ENCODE assay signal across 30 cellular contexts in the genomic region with DNA sequence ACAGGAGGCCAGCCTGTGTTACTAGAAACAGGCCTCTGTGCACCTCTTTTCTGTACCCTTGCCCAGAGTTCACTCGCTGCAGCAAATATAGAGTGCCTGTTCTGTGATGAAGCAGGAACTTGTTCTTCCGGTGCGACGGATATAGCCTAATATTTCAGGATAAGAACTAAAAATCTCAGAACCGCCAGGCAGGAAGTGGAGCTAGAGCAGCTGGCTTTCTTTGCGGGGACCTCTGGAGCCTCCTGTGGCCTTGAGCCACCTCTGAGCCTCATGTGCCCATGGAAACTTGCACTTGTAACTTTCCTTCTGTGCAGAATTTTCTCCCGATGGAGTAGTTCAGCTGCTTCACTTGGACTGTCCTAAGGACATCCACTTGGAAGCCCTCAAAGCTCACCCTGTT. TPM values are rescaled to one million over a fixed set of nuclear protein-coding genes. Genes with fewer than 3 reads are reported as not detected.
DNase-seq lines count a peak whose midpoint lies in the region; ATAC-seq, FAIRE-seq and TF ChIP-seq lines count a peak whose summit lies in the region.
"Had no signal": no experiment of that assay in that cellular context is flagged by ENCODE, and none has a peak within 500 bp of the region (broad histone marks: within the 10 kb centered on the region; RNA-seq: fewer than 3 reads in every experiment).

No MANE protein-coding gene starts in this region.

- POLR2A ChIA-PET in HepG2 (lab: Yijun Ruan, JAX), result interaction anchor here (0.7 kb wide), 1 partner anchor 36 kb away, joined by 5 read pairs; no protein-coding TSS in a partner anchor

- no peaks in the 10 kb centered on the region for H3K4me1 Mint-ChIP-seq in immature natural killer cell

- H3K27me3 ChIP-seq in liver (ENCODE audit: control insufficient read depth in 4 of 4, insufficient read depth in 4 of 4, low read length in 3 of 4), result no peaks in the 10 kb centered on the region
- H3K27me3 ChIP-seq in HepG2 (ENCODE audit: control insufficient read depth in 1 of 2, insufficient read depth in 2 of 2, low read length in 2 of 2), result no peaks in the 10 kb centered on the region
- H3K27me3 ChIP-seq: adrenal gland, BE2C, tibial nerve had no signal

- no peak for ATAC-seq in HepG2
- peak; percentile 52 for ATAC-seq in left lobe of liver
- ATAC-seq in GM21367 (IDR thresholded peaks at IDR 0.05; ENCODE audit: unreplicated experiment), result no peak
- ATAC-seq: SK-N-SH treated with all-trans-retinoic acid at 6 μM for 48 hours; stimulated activated naive CD8-positive, alpha-beta T cell treated with anti-CD3 and anti-CD28 coated beads, Interleukin-15, amount 100 ng/mL, for 72 hours; WTC11 had no signal

- peak in 1 of 2 donors; percentile 3 for TF ChIP-seq RAD21 in liver (IDR thresholded peaks at IDR 0.05)
- TF ChIP-seq RAD21 in HepG2 (CRISPR knock-in tag; IDR thresholded peaks at IDR 0.05), result no peak

- no peak for TF ChIP-seq CTCF in liver (IDR thresholded peaks at IDR 0.05; ENCODE audit: low read depth, low read length, missing input control)
- TF ChIP-seq CTCF in HepG2 (CRISPR knock-in tag; IDR thresholded peaks at IDR 0.05), result no peak

- no peak for TF ChIP-seq POLR2A in HepG2 (IDR thresholded peaks at IDR 0.05; ENCODE audit: insufficient read depth in 1 of 2, low read depth in 2 of 2, low read length in 2 of 2)

- no peak overlapping the region for H3K4me2 ChIP-seq in HepG2 (ENCODE audit: low read depth, low read length)

- no peak for TF ChIP-seq EP300 in HepG2 (IDR thresholded peaks at IDR 0.05; ENCODE audit: low read depth in 2 of 2, low read length in 2 of 2)
- TF ChIP-seq EP300 in HepG2 (CRISPR knock-in tag; IDR thresholded peaks at IDR 0.05; ENCODE audit: borderline replicate concordance), result no peak

- no peaks in the 10 kb centered on the region for H3K9me3 Mint-ChIP-seq in immature natural killer cell
- H3K9me3 Mint-ChIP-seq: activated CD4-positive, alpha-beta T cell treated with anti-CD3 and anti-CD28 coated beads, Interleukin-2, amount 10 ng/mL, durations not matched to agents 7 days and 5 days; activated naive CD4-positive, alpha-beta T cell treated with anti-CD3 and anti-CD28 coated beads for 36 hours; H9; naive B cell; stimulated activated naive CD8-positive, alpha-beta T cell treated with anti-CD3 and anti-CD28 coated beads, Interleukin-15, amount 100 ng/mL, for 72 hours; T-helper 2 cell treated with Interferon-gamma antibody and Interleukin-4, amounts not matched to agents 5 μg/mL and 100 μg/mL, for 36 hours; WTC11 had no signal

- no peaks in the 10 kb centered on the region for H3K9me3 ChIP-seq in liver (ENCODE audit: control insufficient read depth in 4 of 4, low read length in 3 of 4)
- H3K9me3 ChIP-seq in HepG2 (ENCODE audit: low read length), result no peaks in the 10 kb centered on the region
- H3K9me3 ChIP-seq: adrenal gland, BE2C, prostate gland, tibial nerve had no signal

- DNase-seq in HepG2 (ENCODE audit: low spot score), result no peak
- peak; percentile 51 for DNase-seq in dermis blood vessel endothelial cell
- DNase-seq in left lobe of liver (ENCODE audit: low spot score), result no peak
- no peak for DNase-seq in stimulated activated CD4-positive, alpha-beta T cell treated with anti-CD3 and anti-CD28 coated beads, Interleukin-2, amount 100 ng/mL, for 48 hours
- DNase-seq in SW 1271 (lab: John Stamatoyannopoulos, UW), result no peak
- DNase-seq in immature natural killer cell, result no peak
- DNase-seq: activated CD4-positive, alpha-beta T cell treated with anti-CD3 and anti-CD28 coated beads, Interleukin-2, amount 10 ng/mL, durations not matched to agents 7 days and 5 days; activated naive CD4-positive, alpha-beta T cell treated with anti-CD3 and anti-CD28 coated beads for 36 hours; BE2C; COR-L47; DMS53; erythroblast; H9; head of caudate nucleus; left cardiac atrium; naive B cell; NCI-H146; NCI-H2107; NCI-H446; NCI-H82; stimulated activated naive CD8-positive, alpha-beta T cell treated with anti-CD3 and anti-CD28 coated beads, Interleukin-15, amount 100 ng/mL, for 72 hours had no signal

- no peak overlapping the region for H3K4me3 Mint-ChIP-seq in immature natural killer cell
- H3K4me3 Mint-ChIP-seq: activated CD4-positive, alpha-beta T cell treated with anti-CD3 and anti-CD28 coated beads, Interleukin-2, amount 10 ng/mL, durations not matched to agents 7 days and 5 days; activated naive CD4-positive, alpha-beta T cell treated with anti-CD3 and anti-CD28 coated beads for 36 hours; H9; naive B cell; stimulated activated naive CD8-positive, alpha-beta T cell treated with anti-CD3 and anti-CD28 coated beads, Interleukin-15, amount 100 ng/mL, for 72 hours; T-helper 2 cell treated with Interferon-gamma antibody and Interleukin-4, amounts not matched to agents 5 μg/mL and 100 μg/mL, for 36 hours; WTC11 had no signal

- H3K36me3 Mint-ChIP-seq in immature natural killer cell, result no peaks in the 10 kb centered on the region
- H3K36me3 Mint-ChIP-seq: WTC11 had no signal

- intact Hi-C loops in HepG2 (cut with micrococcal nuclease; ENCODE audit: unreplicated experiment), result no loop called here

- FAIRE-seq in HepG2 (lab: Jason Lieb, UNC), result no peak
- FAIRE-seq: K562 had no signal

- no peak overlapping the region for H3K27ac Mint-ChIP-seq in immature natural killer cell
- H3K27ac Mint-ChIP-seq: activated CD4-positive, alpha-beta T cell treated with anti-CD3 and anti-CD28 coated beads, Interleukin-2, amount 10 ng/mL, durations not matched to agents 7 days and 5 days; activated naive CD4-positive, alpha-beta T cell treated with anti-CD3 and anti-CD28 coated beads for 36 hours; H9; naive B cell; stimulated activated naive CD8-positive, alpha-beta T cell treated with anti-CD3 and anti-CD28 coated beads, Interleukin-15, amount 100 ng/mL, for 72 hours; T-helper 2 cell treated with Interferon-gamma antibody and Interleukin-4, amounts not matched to agents 5 μg/mL and 100 μg/mL, for 36 hours; WTC11 had no signal

- peaks cover 4 to 7% (median 5%) of the 10 kb centered on the region in 3 donors for H3K27me3 Mint-ChIP-seq in immature natural killer cell (ENCODE audit: low read depth in 3 of 3)

- no TSS peak for BruUV-seq in HepG2 (replicated peaks; lab: Mats Ljungman, UMichigan)

- no peaks in the 10 kb centered on the region for H4K20me1 ChIP-seq in HepG2 (ENCODE audit: insufficient read depth, low read length)

- H3K79me2 ChIP-seq in HepG2 (ENCODE audit: insufficient read depth, low read length), result no peaks in the 10 kb centered on the region

- CTCF ChIA-PET in HepG2 (lab: Yijun Ruan, JAX; ENCODE audit: low intra/inter-chr PET ratio, low total read pairs), result no interaction called here

- no peaks in the 10 kb centered on the region for H3K4me1 ChIP-seq in liver (ENCODE audit: control insufficient read depth in 4 of 4, insufficient read depth in 4 of 4, low read length in 3 of 4)
- no peaks in the 10 kb centered on the region for H3K4me1 ChIP-seq in HepG2 (ENCODE audit: insufficient read depth, low read length)
- H3K4me1 ChIP-seq: BE2C, prostate gland had no signal

- no peak overlapping the region for H3K9ac ChIP-seq in liver (ENCODE audit: low read depth in 1 of 2, low read length in 2 of 2)
- no peak overlapping the region for H3K9ac ChIP-seq in HepG2 (ENCODE audit: insufficient read depth, low read depth, low read length)

- H3K27ac ChIP-seq in liver (ENCODE audit: low read depth in 1 of 2, low read length in 2 of 2), result no peak overlapping the region
- H3K27ac ChIP-seq in HepG2 (ENCODE audit: extremely low read length, insufficient read depth, low read length), result no peak overlapping the region
- H3K27ac ChIP-seq: prostate gland, tibial nerve had no signal

- H3K36me3 ChIP-seq in liver (ENCODE audit: control insufficient read depth in 4 of 4, insufficient read depth in 3 of 4, low read depth in 1 of 4, low read length in 3 of 4) (no peaks in the 10 kb centered on the region), HepG2 (replicated peaks in 1 of 2; ENCODE audit: control insufficient read depth in 1 of 2, insufficient read depth in 2 of 2, low read length in 2 of 2) (no peaks in the 10 kb centered on the region)
- H3K36me3 ChIP-seq: adrenal gland, BE2C, prostate gland, tibial nerve had no signal

- H2AFZ ChIP-seq in HepG2 (ENCODE audit: low read length), result no peak overlapping the region

- in situ Hi-C loops in HepG2 (cut with HindIII; ENCODE audit: extremely low pct_ligation_motif_present, low pct_unique_long_range_greater_than_20kb), result no loop called here

- 56% methylated on average over 7 of the region's 7 CpGs for WGBS in liver
- WGBS in HepG2 (ENCODE audit: low lambda C conversion rate), result 88% methylated on average over 7 of the region's 7 CpGs

- no peak overlapping the region for H3K4me3 ChIP-seq in liver (ENCODE audit: low read depth in 1 of 3, low read length in 3 of 3)
- H3K4me3 ChIP-seq in HepG2 (replicated peaks in 1 of 3; ENCODE audit: insufficient read depth in 1 of 3, low read depth in 2 of 3, low read length in 3 of 3), result no peak overlapping the region
- H3K4me3 ChIP-seq: adrenal gland, K562, prostate gland, tibial nerve had no signal

RNA-seq across cellular contexts. Expression of a gene that starts 44.5 kb away (rescaled TPM):
- total RNA-seq in liver (10 to 100 TPM; 29.5 to 38.4 TPM), HepG2 (2016; rRNA removed; fragmentation: Illumina TruSeq; extraction: Trizol) (75.3 and 102 TPM in 2 replicates), dermis blood vessel endothelial cell (122 and 149 TPM in 2 replicates), left lobe of liver (31.8 TPM)
- polyA plus RNA-seq in liver (10 to 100 TPM; 17.4 to 22.2 TPM), HepG2 (2011; rRNA removed) (75.8 and 88.7 TPM in 2 replicates), immature natural killer cell (10 to 100 TPM; 42.1 to 57.9 (median 51.5) TPM)
- total RNA-seq in HepG2 (2016; cell fraction: cytosol; rRNA removed; fragmentation: Illumina TruSeq; extraction: Trizol; ENCODE audit: low read depth), result 16.6 and 20.3 TPM in 2 replicates
- total RNA-seq in HepG2 (2016; cell fraction: insoluble cytoplasmic fraction; rRNA removed; fragmentation: Illumina TruSeq; extraction: Trizol), result 73.2 and 109 TPM in 2 replicates
- total RNA-seq in HepG2 (2016; cell fraction: membrane; rRNA removed; fragmentation: Illumina TruSeq; extraction: Trizol), result 75.9 and 77.4 TPM in 2 replicates
- total RNA-seq in HepG2 (2016; cell fraction: nucleus; rRNA removed; fragmentation: Illumina TruSeq; extraction: Trizol), result 43.2 and 44.6 TPM in 2 replicates
- 43.2 and 66.5 TPM in 2 replicates for polyA plus RNA-seq in HepG2 (2011; cell fraction: cytosol; rRNA removed)
- 21.8 and 31.6 TPM in 2 replicates for polyA plus RNA-seq in HepG2 (2011; cell fraction: nucleus; rRNA removed)
- polyA plus RNA-seq in HepG2 (2012), result 52.3 and 54.8 TPM in 2 replicates
- polyA plus RNA-seq in HepG2 (2016; cell fraction: cytosol; fragmentation: Illumina TruSeq; extraction: Trizol; ENCODE audit: low read depth), result 18.0 and 18.9 TPM in 2 replicates
- polyA plus RNA-seq in HepG2 (2016; cell fraction: insoluble cytoplasmic fraction; fragmentation: Illumina TruSeq; extraction: Trizol; ENCODE audit: low read depth), result 147 and 152 TPM in 2 replicates
- 70.8 and 73.6 TPM in 2 replicates for polyA plus RNA-seq in HepG2 (2016; cell fraction: membrane; fragmentation: Illumina TruSeq; extraction: Trizol; ENCODE audit: low read depth)
- polyA plus RNA-seq in HepG2 (2016; cell fraction: nucleus; fragmentation: Illumina TruSeq; extraction: Trizol; ENCODE audit: insufficient read depth, low read depth), result 75.8 and 78.8 TPM in 2 replicates
- 29.0 and 31.6 TPM in 2 replicates for polyA minus RNA-seq in HepG2 (2011; rRNA and poly(A)+ RNA removed; ENCODE audit: low replicate concordance)
- 34.5 and 42.2 TPM in 2 replicates for polyA minus RNA-seq in HepG2 (2011; cell fraction: cytosol; rRNA and poly(A)+ RNA removed)
- 20.9 and 32.9 TPM in 2 replicates for polyA minus RNA-seq in HepG2 (2011; cell fraction: nucleus; rRNA and poly(A)+ RNA removed)

RNA-seq across cellular contexts. Expression of a gene that starts 57.5 kb away (rescaled TPM):
- total RNA-seq in liver (10 to 100 TPM in 1 of 2 donors, 1 to 10 TPM in 1; 5.4 to 21.0 TPM), HepG2 (2016; rRNA removed; fragmentation: Illumina TruSeq; extraction: Trizol) (3.0 and 3.3 TPM in 2 replicates), dermis blood vessel endothelial cell (1.9 and 2.7 TPM in 2 replicates), left lobe of liver (24.3 TPM)
- polyA plus RNA-seq in liver (1 to 10 TPM; 3.3 to 7.0 TPM), HepG2 (2011; rRNA removed) (5.3 and 6.0 TPM in 2 replicates), immature natural killer cell (1 to 10 TPM; 1.7 to 4.7 (median 3.5) TPM)
- total RNA-seq in HepG2 (2016; cell fraction: cytosol; rRNA removed; fragmentation: Illumina TruSeq; extraction: Trizol; ENCODE audit: low read depth), result 1.1 and 1.2 TPM in 2 replicates
- total RNA-seq in HepG2 (2016; cell fraction: insoluble cytoplasmic fraction; rRNA removed; fragmentation: Illumina TruSeq; extraction: Trizol), result 2.8 and 3.0 TPM in 2 replicates
- total RNA-seq in HepG2 (2016; cell fraction: membrane; rRNA removed; fragmentation: Illumina TruSeq; extraction: Trizol), result 2.3 and 3.0 TPM in 2 replicates
- 4.0 and 5.0 TPM in 2 replicates for total RNA-seq in HepG2 (2016; cell fraction: nucleus; rRNA removed; fragmentation: Illumina TruSeq; extraction: Trizol)
- polyA plus RNA-seq in HepG2 (2011; cell fraction: cytosol; rRNA removed), result 2.6 and 3.0 TPM in 2 replicates
- 6.4 and 8.2 TPM in 2 replicates for polyA plus RNA-seq in HepG2 (2011; cell fraction: nucleus; rRNA removed)
- 2.7 TPM in 2 replicates for polyA plus RNA-seq in HepG2 (2012)
- 0.69 and 0.78 TPM in 2 replicates for polyA plus RNA-seq in HepG2 (2016; cell fraction: cytosol; fragmentation: Illumina TruSeq; extraction: Trizol; ENCODE audit: low read depth)
- polyA plus RNA-seq in HepG2 (2016; cell fraction: insoluble cytoplasmic fraction; fragmentation: Illumina TruSeq; extraction: Trizol; ENCODE audit: low read depth), result 2.9 and 3.3 TPM in 2 replicates
- 1.3 and 1.5 TPM in 2 replicates for polyA plus RNA-seq in HepG2 (2016; cell fraction: membrane; fragmentation: Illumina TruSeq; extraction: Trizol; ENCODE audit: low read depth)
- polyA plus RNA-seq in HepG2 (2016; cell fraction: nucleus; fragmentation: Illumina TruSeq; extraction: Trizol; ENCODE audit: insufficient read depth, low read depth), result 8.9 and 10.2 TPM in 2 replicates
- polyA minus RNA-seq in HepG2 (2011; rRNA and poly(A)+ RNA removed; ENCODE audit: low replicate concordance), result 2.5 and 9.5 TPM in 2 replicates
- polyA minus RNA-seq in HepG2 (2011; cell fraction: cytosol; rRNA and poly(A)+ RNA removed), result 2.4 and 4.8 TPM in 2 replicates
- 11.1 and 12.4 TPM in 2 replicates for polyA minus RNA-seq in HepG2 (2011; cell fraction: nucleus; rRNA and poly(A)+ RNA removed)
